ENCODE assay signal across 2 cellular contexts in the genomic region with DNA sequence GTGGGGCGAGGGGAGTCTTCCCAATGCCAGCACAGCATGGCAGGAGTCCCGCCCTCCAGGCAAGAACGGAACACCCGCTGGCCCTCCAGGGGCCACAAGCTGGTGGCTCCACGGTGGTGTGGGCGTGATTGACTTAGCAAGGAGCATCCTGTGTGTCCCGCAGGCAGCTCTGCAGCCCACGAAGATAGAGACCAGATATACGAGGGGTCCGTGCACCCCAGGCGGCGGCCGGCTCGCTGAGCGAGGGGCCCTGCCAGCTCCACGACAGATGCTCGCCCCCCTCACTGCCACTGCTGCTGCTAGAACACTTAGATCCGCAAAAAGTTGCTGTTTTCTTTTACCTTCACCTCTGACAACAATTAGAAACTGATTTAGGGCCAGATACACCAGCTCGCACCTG.
TF ChIP-seq lines count a peak whose summit lies in the region.

No MANE protein-coding gene starts in this region.

TF ChIP-seq in HEK293, 187 proteins besides CTCF, POLR2A, EP300 and RAD21:
- TF ChIP-seq ZNF175 (tag by site-specific recombination; IDR thresholded peaks at IDR 0.05) (no peak), KLF16 (tag by site-specific recombination; IDR thresholded peaks at IDR 0.05) (no peak), ZNF660 (tag by site-specific recombination; IDR thresholded peaks at IDR 0.05) (no peak), ZFHX2 (tag by site-specific recombination; conservative IDR thresholded peaks at IDR 0.05) (0 out of 2 replicates have a peak, but pooled peaks have one; percentile 12), ZNF223 (tag by site-specific recombination; IDR thresholded peaks at IDR 0.05) (no peak), ZIC2 (tag by site-specific recombination; IDR thresholded peaks at IDR 0.05) (peak; percentile 82), ZNF707 (tag by site-specific recombination; IDR thresholded peaks at IDR 0.05) (no peak), ZNF513 (tag by site-specific recombination; IDR thresholded peaks at IDR 0.05) (no peak), ZNF623 (tag by site-specific recombination; IDR thresholded peaks at IDR 0.05) (no peak), ZFP37 (tag by site-specific recombination; IDR thresholded peaks at IDR 0.05) (no peak), SP2 (tag by site-specific recombination; IDR thresholded peaks at IDR 0.05) (no peak), ZXDB (tag by site-specific recombination; IDR thresholded peaks at IDR 0.05) (no peak), KLF7 (tag by site-specific recombination; IDR thresholded peaks at IDR 0.05; ENCODE audit: borderline replicate concordance) (no peak), ZBTB7A (tag by site-specific recombination; IDR thresholded peaks at IDR 0.05; ENCODE audit: low read depth) (no peak), ZNF837 (tag by site-specific recombination; IDR thresholded peaks at IDR 0.05) (no peak)

TF ChIP-seq in H1, 55 proteins besides CTCF, POLR2A, EP300 and RAD21:
- TF ChIP-seq, protein P1, sequence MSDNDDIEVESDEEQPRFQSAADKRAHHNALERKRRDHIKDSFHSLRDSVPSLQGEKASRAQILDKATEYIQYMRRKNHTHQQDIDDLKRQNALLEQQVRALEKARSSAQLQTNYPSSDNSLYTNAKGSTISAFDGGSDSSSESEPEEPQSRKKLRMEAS (IDR thresholded peaks at IDR 0.05), result no peak
- TF ChIP-seq BRCA1 (IDR thresholded peaks at IDR 0.05; ENCODE audit: low read depth, low read length), result no peak
- TF ChIP-seq USF2 (IDR thresholded peaks at IDR 0.05; ENCODE audit: low read length), result no peak
- no peak for TF ChIP-seq JUN (IDR thresholded peaks at IDR 0.05; ENCODE audit: low read depth, low read length)
- no peak for TF ChIP-seq CREB1 (IDR thresholded peaks at IDR 0.05)
- TF ChIP-seq RXRA (IDR thresholded peaks at IDR 0.05; ENCODE audit: insufficient read depth, low read depth, low read length), result no peak
- TF ChIP-seq TBP (IDR thresholded peaks at IDR 0.05; ENCODE audit: low read depth, low read length), result no peak
TF ChIP-seq in H1: peak in this region for 0.
